In genomic region chr1:16967095-16967567, GRCh38 we compare ENCODE assay signal across 15 cellular contexts. TPM values are rescaled to one million over a fixed set of nuclear protein-coding genes. Genes with fewer than 3 reads are reported as not detected.
DNase-seq lines count a peak whose midpoint lies in the region; ATAC-seq, FAIRE-seq and TF ChIP-seq lines count a peak whose summit lies in the region.
"Had no signal": no experiment of that assay in that cellular context is flagged by ENCODE, and none has a peak within 500 bp of the region (broad histone marks: within the 10 kb centered on the region; RNA-seq: fewer than 3 reads in every experiment).

No MANE protein-coding gene starts in this region.

- H3K4me1 ChIP-seq in SJSA1 (replicated peaks) (peaks cover 14% of the 10 kb centered on the region), ovary (ENCODE audit: insufficient read depth) (peaks cover 14% of the 10 kb centered on the region), Peyer's patch (peaks cover 0 to 5% (median 0%) of the 10 kb centered on the region in 4 donors)

- ATAC-seq in GM21423 (IDR thresholded peaks at IDR 0.05; ENCODE audit: unreplicated experiment): no peak
- ATAC-seq: natural killer cell had no signal

- no peak overlapping the region for H3K27ac ChIP-seq in SJSA1
- H3K27ac ChIP-seq in ovary: peak overlapping the region in 1 of 2 donors; percentile 20
- no peak overlapping the region for H3K27ac ChIP-seq in Peyer's patch

- no peak for TF ChIP-seq EP300 in ovary (IDR thresholded peaks at IDR 0.05)

- DNase-seq in DMS79 treated with DMSO at 0.1 percent for 48 hours (lab: John Stamatoyannopoulos, UW) (peak; percentile 73), SJSA1 (ENCODE audit: low read depth in 1 of 2, low spot score in 2 of 2) (peak; percentile 75 to 77), fibroblast of the aortic adventitia (ENCODE audit: low read depth) (peak; percentile 67), ovary (peak; percentile 88 to 96 (median 93)), GM12892 (ENCODE audit: insufficient read length) (no peak), Peyer's patch (no peak), activated T-cell treated with anti-CD3 and anti-CD28 coated beads for 4 hours (no peak)
- DNase-seq: activated CD4-positive, alpha-beta T cell treated with anti-CD3 and anti-CD28 coated beads for 48 hours; effector CD8-positive, alpha-beta T cell; Kasumi-1; natural killer cell; NCI-H510A; stimulated activated CD4-positive, alpha-beta T cell treated with anti-CD3 and anti-CD28 coated beads, Interleukin-2, amount 100 ng/mL, for 48 hours had no signal

- FAIRE-seq in GM12892 (lab: Jason Lieb, UNC): no peak

- 0 to 7% (median 4%) methylated on average over 7 of the region's 7 CpGs for WGBS in ovary, 3 donors

- H3K9me3 ChIP-seq in SJSA1 (replicated peaks) (no peaks in the 10 kb centered on the region), ovary (no peaks in the 10 kb centered on the region), Peyer's patch (no peaks in the 10 kb centered on the region)

- H3K27me3 ChIP-seq in SJSA1 (replicated peaks) (no peaks in the 10 kb centered on the region), ovary (no peaks in the 10 kb centered on the region), Peyer's patch (no peaks in the 10 kb centered on the region)

- TF ChIP-seq POLR2A in ovary (IDR thresholded peaks at IDR 0.05) (no peak), GM12892 (IDR thresholded peaks at IDR 0.05; ENCODE audit: low read depth, low read length) (no peak), Peyer's patch (IDR thresholded peaks at IDR 0.05) (no peak)

- H3K4me3 ChIP-seq in SJSA1: no peak overlapping the region
- H3K4me3 ChIP-seq in fibroblast of the aortic adventitia (ENCODE audit: low read depth, low read length): no peak overlapping the region
- no peak overlapping the region for H3K4me3 ChIP-seq in ovary
- H3K4me3 ChIP-seq in Peyer's patch: no peak overlapping the region

- TF ChIP-seq CTCF in fibroblast of the aortic adventitia (IDR thresholded peaks at IDR 0.05; ENCODE audit: insufficient read depth, low read length): no peak
- no peak for TF ChIP-seq CTCF in ovary (IDR thresholded peaks at IDR 0.05)
- no peak for TF ChIP-seq CTCF in Peyer's patch (IDR thresholded peaks at IDR 0.05)

- H3K36me3 ChIP-seq in SJSA1: no peaks in the 10 kb centered on the region
- H3K36me3 ChIP-seq in ovary: no peaks in the 10 kb centered on the region
- no peaks in the 10 kb centered on the region for H3K36me3 ChIP-seq in Peyer's patch

- intact Hi-C loops in ovary (cut with DNase I): no loop called here

RNA-seq across cellular contexts. Expression of gene MFAP2, which starts 13.3 kb away (rescaled TPM):
- 9.3 and 16.7 TPM in 2 replicates for total RNA-seq in SJSA1 (2014; rRNA removed; shearing (Covaris generic))
- 47.7 and 60.3 TPM in 2 replicates for total RNA-seq in fibroblast of the aortic adventitia (ENCODE audit: low replicate concordance)
- 10 to 100 TPM; 16.0 to 83.6 (median 36.1) TPM for total RNA-seq in ovary
- 10 to 100 TPM; 16.4 to 70.8 TPM for polyA plus RNA-seq in ovary
- not detected for polyA plus RNA-seq in GM12892 (2012; ENCODE audit: missing spikeins)
- 1 to 10 TPM in 3 of 4 donors, not detected in 1; 1.9 to 8.4 (median 2.1) TPM for total RNA-seq in Peyer's patch
- polyA plus RNA-seq: CD14-positive monocyte had no signal

RNA-seq across cellular contexts. Expression of gene ATP13A2, which starts 44.6 kb away (rescaled TPM):
- total RNA-seq in SJSA1 (2014; rRNA removed; shearing (Covaris generic)): 15.2 and 17.1 TPM in 2 replicates
- total RNA-seq in fibroblast of the aortic adventitia (ENCODE audit: low replicate concordance) (6.8 and 18.4 TPM in 2 replicates), ovary (10 to 100 TPM; 11.3 to 24.1 (median 22.5) TPM), Peyer's patch (10 to 100 TPM; 20.6 to 58.0 (median 44.5) TPM)
- polyA plus RNA-seq in ovary: 10 to 100 TPM in 1 of 2 donors, 1 to 10 TPM in 1; 8.8 to 12.7 TPM
- 5.0 TPM for polyA plus RNA-seq in GM12892 (2012; ENCODE audit: missing spikeins)

RNA-seq across cellular contexts. Expression of gene CROCC, which starts 45.4 kb away (rescaled TPM):
- total RNA-seq in SJSA1 (2014; rRNA removed; shearing (Covaris generic)): 11.2 and 21.7 TPM in 2 replicates
- total RNA-seq in fibroblast of the aortic adventitia (ENCODE audit: low replicate concordance): 8.9 and 68.8 TPM in 2 replicates
- total RNA-seq in ovary: 10 to 100 TPM; 24.4 to 49.1 (median 33.6) TPM
- 10 to 100 TPM in 1 of 2 donors, 1 to 10 TPM in 1; 1.7 to 33.7 TPM for polyA plus RNA-seq in ovary
- 3.1 TPM for polyA plus RNA-seq in GM12892 (2012; ENCODE audit: missing spikeins)
- 100 to 1,000 TPM in 1 of 4 donors, 10 to 100 TPM in 3; 14.7 to 298 (median 45.1) TPM for total RNA-seq in Peyer's patch

Comparison
In these comparisons a context has a peak if more than half of its experiments do, and no peak if none do; other contexts are left out.
1. DNase-seq: peak in DMS79 treated with DMSO at 0.1 percent for 48 hours (single experiment), SJSA1 (2 of 2), fibroblast of the aortic adventitia (single experiment) and ovary (5 of 5); none in GM12892 (single experiment), Peyer's patch (0 of 3) and activated T-cell treated with anti-CD3 and anti-CD28 coated beads for 4 hours (single experiment).